In genomic region chr6:10597499-10598001, GRCh38 we compare ENCODE assay signal across 17 cellular contexts.
DNase-seq lines count a peak whose midpoint lies in the region; ATAC-seq and TF ChIP-seq lines count a peak whose summit lies in the region.
"Had no signal": no experiment of that assay in that cellular context is flagged by ENCODE, and none has a peak within 500 bp of the region (broad histone marks: within the 10 kb centered on the region; RNA-seq: fewer than 3 reads in every experiment).

No MANE protein-coding gene starts in this region.

- TF ChIP-seq POLR2A in gastroesophageal sphincter (IDR thresholded peaks at IDR 0.05) = no peak

- H3K4me1 Mint-ChIP-seq in GM23338 = peaks cover 68% of the 10 kb centered on the region

- no peaks in the 10 kb centered on the region for H3K9me2 ChIP-seq in GM23338 (ENCODE audit: insufficient read depth)
- no peaks in the 10 kb centered on the region for H3K9me2 ChIP-seq in OCI-LY1 (ENCODE audit: low read depth, low read length)
- H3K9me2 ChIP-seq: SK-N-SH had no signal

- H2AFZ ChIP-seq in GM23338 (no peak overlapping the region), OCI-LY1 (ENCODE audit: low read length) (no peak overlapping the region)
- H2AFZ ChIP-seq: GM23248 had no signal

- H3F3A ChIP-seq in GM23338 (replicated peaks; ENCODE audit: low read depth) (no peaks in the 10 kb centered on the region), OCI-LY1 (ENCODE audit: insufficient read depth, low read length) (no peaks in the 10 kb centered on the region)

- WGBS in gastroesophageal sphincter (ENCODE audit: low coverage in 1 of 2), 2 donors = 81 to 91% methylated on average over 4 to 5 of the region's 5 CpGs

- no peaks in the 10 kb centered on the region for H3K9me3 ChIP-seq in OCI-LY1 (ENCODE audit: low read length)
- no peaks in the 10 kb centered on the region for H3K9me3 ChIP-seq in gastroesophageal sphincter
- H3K9me3 ChIP-seq: SK-N-SH had no signal

- H3K9me3 Mint-ChIP-seq in GM23338 = no peaks in the 10 kb centered on the region
- no peaks in the 10 kb centered on the region for H3K9me3 Mint-ChIP-seq in activated naive CD4-positive, alpha-beta T cell treated with anti-CD3 and anti-CD28 coated beads, Interleukin-2, amount 50 U/mL, for 72 hours

- H3K4me3 ChIP-seq in GM23338 (no peak overlapping the region), OCI-LY1 (ENCODE audit: low read depth, low read length, poor library complexity, severe bottlenecking) (no peak overlapping the region), gastroesophageal sphincter (no peak overlapping the region), rectal smooth muscle tissue (ENCODE audit: low read length) (no peak overlapping the region)
- H3K4me3 ChIP-seq: GM23248 had no signal

- H3K27ac ChIP-seq in GM23338 (ENCODE audit: low read depth) (peak overlapping the region; percentile 71), OCI-LY1 (ENCODE audit: low read depth, low read length, poor library complexity, severe bottlenecking) (peak overlapping the region; percentile 22), gastroesophageal sphincter (peak overlapping the region in 3 of 4 donors; percentile 54 to 59 (median 57)), rectal smooth muscle tissue (ENCODE audit: low read depth, low read length) (peak overlapping the region; percentile 8)
- H3K27ac ChIP-seq: GM23248, KMS-11 had no signal

- ATAC-seq in GM23338 (no peak), gastroesophageal sphincter (no peak)
- no peak for ATAC-seq in activated naive CD4-positive, alpha-beta T cell treated with anti-CD3 and anti-CD28 coated beads, Interleukin-2, amount 50 U/mL, for 72 hours

- peaks cover 2% of the 10 kb centered on the region for H3K27me3 Mint-ChIP-seq in GM23338 (ENCODE audit: insufficient read depth, low read depth, poor library complexity)

- H3K4me2 ChIP-seq in GM23338 (0 out of 2 replicates have a peak overlapping the region, but pooled peaks have one; percentile 44), OCI-LY1 (ENCODE audit: low read length) (peak overlapping the region; percentile 18; the same call in 1 of the 2 replicates)
- H3K4me2 ChIP-seq: KMS-11, SK-N-SH had no signal

- H3K79me2 ChIP-seq in GM23338 (replicated peaks; ENCODE audit: insufficient read depth) (peaks cover 100% of the 10 kb centered on the region), OCI-LY1 (ENCODE audit: insufficient read depth, low read length) (peaks cover 12% of the 10 kb centered on the region)

- no peak overlapping the region for H3K27ac Mint-ChIP-seq in GM23338
- no peak overlapping the region for H3K27ac Mint-ChIP-seq in activated naive CD4-positive, alpha-beta T cell treated with anti-CD3 and anti-CD28 coated beads, Interleukin-2, amount 50 U/mL, for 72 hours

- H3K4me1 ChIP-seq in GM23338 (ENCODE audit: insufficient read depth) (peaks cover 73% of the 10 kb centered on the region), OCI-LY1 (ENCODE audit: insufficient read depth, low read length, severe bottlenecking) (peaks cover 56% of the 10 kb centered on the region), gastroesophageal sphincter (peaks cover 0 to 55% (median 4%) of the 10 kb centered on the region in 3 donors), rectal smooth muscle tissue (ENCODE audit: control insufficient read depth, insufficient read depth, low read length) (peaks cover 4% of the 10 kb centered on the region)

- H3K27me3 ChIP-seq in GM23338 (ENCODE audit: insufficient read depth) (no peaks in the 10 kb centered on the region), OCI-LY1 (ENCODE audit: insufficient read depth, low read length) (no peaks in the 10 kb centered on the region), gastroesophageal sphincter (no peaks in the 10 kb centered on the region), rectal smooth muscle tissue (ENCODE audit: control insufficient read depth, insufficient read depth, low read length) (no peaks in the 10 kb centered on the region)

- H4K20me1 ChIP-seq in GM23338 (replicated peaks; ENCODE audit: insufficient read depth) (peaks cover 36% of the 10 kb centered on the region), OCI-LY1 (ENCODE audit: insufficient read depth, low read length) (no peaks in the 10 kb centered on the region)

- TF ChIP-seq CTCF in GM23338 (conservative IDR thresholded peaks at IDR 0.05; ENCODE audit: low read depth in 2 of 2) = no peak
- no peak for TF ChIP-seq CTCF in OCI-LY1 (IDR thresholded peaks at IDR 0.05; ENCODE audit: low read length)
- no peak for TF ChIP-seq CTCF in gastroesophageal sphincter (IDR thresholded peaks at IDR 0.05)

- DNase-seq in GM23338 (ENCODE audit: low spot score) = no peak
- DNase-seq in DMS53 (lab: John Stamatoyannopoulos, UW) = no peak
- DNase-seq in hippocampal formation (lab: John Stamatoyannopoulos, UW) = no peak
- no peak for DNase-seq in activated naive CD4-positive, alpha-beta T cell treated with anti-CD3 and anti-CD28 coated beads, Interleukin-2, amount 50 U/mL, for 72 hours (ENCODE audit: low spot score in 2 of 2)
- DNase-seq: ACHN, DMS 273 treated with DMSO at 0.1 percent for 48 hours, GM23248, NCI-H1694 treated with DMSO at 0.1 percent for 48 hours, NCI-H2227 treated with DMSO at 0.1 percent for 48 hours, NCI-H510A treated with DMSO at 0.1 percent for 48 hours, NCI-H774, Right ventricle myocardium superior had no signal

- no peak for TF ChIP-seq EP300 in gastroesophageal sphincter (IDR thresholded peaks at IDR 0.05)

- peak overlapping the region; percentile 15; the same call in 1 of the 3 replicates for H3K4me3 Mint-ChIP-seq in GM23338

- H3K36me3 ChIP-seq in GM23338 (ENCODE audit: insufficient read depth) (no peaks in the 10 kb centered on the region), OCI-LY1 (ENCODE audit: insufficient read depth, low read length) (0 out of 2 replicates have a peak, but pooled peaks cover 4% of the 10 kb centered on the region), gastroesophageal sphincter (no peaks in the 10 kb centered on the region), rectal smooth muscle tissue (ENCODE audit: control insufficient read depth, insufficient read depth, low read length) (no peaks in the 10 kb centered on the region)

- peaks cover 9% of the 10 kb centered on the region; the same call in 2 of the 3 replicates for H3K36me3 Mint-ChIP-seq in GM23338 (ENCODE audit: low read depth)
- no peaks in the 10 kb centered on the region for H3K36me3 Mint-ChIP-seq in activated naive CD4-positive, alpha-beta T cell treated with anti-CD3 and anti-CD28 coated beads, Interleukin-2, amount 50 U/mL, for 72 hours

- H3K9ac ChIP-seq in OCI-LY1 (ENCODE audit: low read length) (no peak overlapping the region), rectal smooth muscle tissue (ENCODE audit: low read length) (no peak overlapping the region)
- H3K9ac ChIP-seq: GM23248, KMS-11, SK-N-SH had no signal

TF ChIP-seq in GM23338, 12 proteins besides CTCF, POLR2A, EP300 and RAD21:
- TF ChIP-seq STAT1 (IDR thresholded peaks at IDR 0.05; ENCODE audit: unreplicated experiment) (no peak), POLR2AphosphoS5 (IDR thresholded peaks at IDR 0.05; ENCODE audit: low read depth) (no peak), ZNF331 (CRISPR knock-in tag; IDR thresholded peaks at IDR 0.05; ENCODE audit: low read depth) (no peak)

Comparison
In these comparisons a context has a peak if more than half of its experiments do, and no peak if none do; other contexts are left out.
1. H3K27ac ChIP-seq: peak in every context shown above with its lines; median percentile 71 in GM23338; 57 in gastroesophageal sphincter; 22 in OCI-LY1; 8 in rectal smooth muscle tissue.